ENCODE assay signal across 8 cellular contexts in the genomic region with DNA sequence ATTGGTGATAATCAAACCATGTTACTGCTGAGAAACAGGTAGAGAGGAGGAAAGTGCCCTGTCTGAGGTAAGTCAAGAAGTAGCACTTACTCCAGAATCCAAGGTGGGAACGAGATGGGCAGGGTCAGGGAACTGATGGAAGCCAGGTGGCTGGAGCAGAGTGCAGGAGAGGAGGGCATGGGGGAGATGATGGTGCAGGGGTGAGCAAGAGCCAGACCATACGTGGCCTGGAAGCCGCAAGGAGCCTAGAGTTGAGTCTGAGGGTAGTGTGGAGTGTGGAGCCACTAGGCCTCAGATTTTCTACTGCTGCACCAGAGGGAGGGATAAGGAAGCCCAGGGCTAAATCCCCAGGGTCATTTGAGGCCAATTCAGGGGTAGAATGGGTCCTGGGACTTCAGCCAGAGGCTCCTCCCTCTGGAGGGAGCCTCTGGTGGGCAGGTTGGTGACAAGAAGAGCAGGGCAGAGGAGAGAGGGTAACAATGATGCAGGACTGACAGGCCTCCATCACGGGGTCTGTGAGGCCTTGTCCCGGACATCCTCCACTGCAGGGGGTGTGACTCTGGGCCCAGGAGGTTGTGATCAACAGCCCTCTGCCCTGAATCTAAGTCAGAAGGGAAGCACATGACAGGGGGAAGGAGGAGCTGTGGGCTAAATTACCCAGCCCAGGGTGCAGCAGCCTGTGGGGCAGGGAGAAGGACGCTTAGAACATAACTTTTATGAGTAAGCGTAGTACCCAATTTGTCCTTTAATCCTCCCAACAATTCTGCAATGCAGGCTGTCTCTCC. TPM values are rescaled to one million over a fixed set of nuclear protein-coding genes. Genes with fewer than 3 reads are reported as not detected.
A peak's percentile ranks its signal among the peaks of the same experiment; 100 is the strongest.
DNase-seq lines count a peak whose midpoint lies in the region; ATAC-seq and TF ChIP-seq lines count a peak whose summit lies in the region.

No MANE protein-coding gene starts in this region.

- H3K9me3 Mint-ChIP-seq in activated T-cell treated with anti-CD3 and anti-CD28 coated beads, Interleukin-2, amount 50 U/mL, for 72 hours: no peaks in the 10 kb centered on the region
- H3K9me3 Mint-ChIP-seq in chondrocyte (ENCODE audit: low read depth) (no peaks in the 10 kb centered on the region), type B pancreatic cell (no peaks in the 10 kb centered on the region)

- peaks cover 1 to 29% of the 10 kb centered on the region in 2 donors for H3K36me3 Mint-ChIP-seq in activated T-cell treated with anti-CD3 and anti-CD28 coated beads, Interleukin-2, amount 50 U/mL, for 72 hours (ENCODE audit: insufficient read depth in 2 of 2)
- H3K36me3 Mint-ChIP-seq in chondrocyte (ENCODE audit: low read depth): peaks cover 31% of the 10 kb centered on the region
- H3K36me3 Mint-ChIP-seq in type B pancreatic cell: peaks cover 25% of the 10 kb centered on the region

- peak overlapping the region; percentile 92 for H3K27ac Mint-ChIP-seq in activated T-cell treated with anti-CD3 and anti-CD28 coated beads, Interleukin-2, amount 50 U/mL, for 72 hours
- H3K27ac Mint-ChIP-seq in chondrocyte (ENCODE audit: unreplicated experiment) (peak overlapping the region; percentile 63), type B pancreatic cell (peak overlapping the region; percentile 90)

- peak; percentile 51 to 75 for ATAC-seq in activated T-cell treated with anti-CD3 and anti-CD28 coated beads, Interleukin-2, amount 50 U/mL, for 72 hours (replicated peaks in 1 of 2)
- no peak for ATAC-seq in HG03039 (IDR thresholded peaks at IDR 0.05; ENCODE audit: unreplicated experiment)

- H3K27me3 Mint-ChIP-seq in activated T-cell treated with anti-CD3 and anti-CD28 coated beads, Interleukin-2, amount 50 U/mL, for 72 hours (ENCODE audit: low read depth): no peaks in the 10 kb centered on the region
- no peaks in the 10 kb centered on the region for H3K27me3 Mint-ChIP-seq in chondrocyte (ENCODE audit: low read depth)
- no peaks in the 10 kb centered on the region for H3K27me3 Mint-ChIP-seq in type B pancreatic cell

- no peak for TF ChIP-seq CTCF in chondrocyte (IDR thresholded peaks at IDR 0.05)
- no peak for TF ChIP-seq CTCF in type B pancreatic cell (conservative IDR thresholded peaks at IDR 0.05)

- H3K4me3 Mint-ChIP-seq in activated T-cell treated with anti-CD3 and anti-CD28 coated beads, Interleukin-2, amount 50 U/mL, for 72 hours: peak overlapping the region; percentile 32 to 48
- H3K4me3 Mint-ChIP-seq in chondrocyte (ENCODE audit: unreplicated experiment): no peak overlapping the region
- H3K4me3 Mint-ChIP-seq in type B pancreatic cell: no peak overlapping the region

- DNase-seq in activated T-cell treated with anti-CD3 and anti-CD28 coated beads, Interleukin-2, amount 50 U/mL, for 72 hours: peak; percentile 28 to 41
- DNase-seq in activated T-cell treated with anti-CD3 and anti-CD28 coated beads for 4 hours (no peak), chondrocyte (ENCODE audit: low spot score) (no peak), mucosa of gallbladder (ENCODE audit: low spot score) (peak; percentile 59), type B pancreatic cell (ENCODE audit: extremely low spot score, unreplicated experiment) (no peak), NCI-H128 (lab: John Stamatoyannopoulos, UW; ENCODE audit: unreplicated experiment) (no peak), NCI-H1417 (lab: John Stamatoyannopoulos, UW) (no peak)

- peaks cover 100% of the 10 kb centered on the region for H3K4me1 Mint-ChIP-seq in activated T-cell treated with anti-CD3 and anti-CD28 coated beads, Interleukin-2, amount 50 U/mL, for 72 hours (ENCODE audit: low read depth)
- H3K4me1 Mint-ChIP-seq in chondrocyte (ENCODE audit: low read depth) (peaks cover 51% of the 10 kb centered on the region), type B pancreatic cell (ENCODE audit: unreplicated experiment) (peaks cover 65% of the 10 kb centered on the region)

RNA-seq across cellular contexts. Expression of gene COX4I2, which starts 28.7 kb away (rescaled TPM):
- not detected for total RNA-seq in activated T-cell treated with anti-CD3 and anti-CD28 coated beads, Interleukin-2, amount 50 U/mL, for 72 hours
- not detected in 3 replicates for total RNA-seq in chondrocyte
- total RNA-seq in mucosa of gallbladder: 3.8 TPM
- total RNA-seq in type B pancreatic cell (ENCODE audit: low replicate concordance): not detected in 2 replicates

RNA-seq across cellular contexts. Expression of gene BCL2L1, which starts 56.2 kb away (rescaled TPM):
- total RNA-seq in activated T-cell treated with anti-CD3 and anti-CD28 coated beads, Interleukin-2, amount 50 U/mL, for 72 hours: 100 to 1,000 TPM; 120 to 152 TPM
- 55.9 to 96.1 TPM (median 90.7 TPM) in 3 replicates for total RNA-seq in chondrocyte
- total RNA-seq in mucosa of gallbladder: 191 TPM
- 142 and 243 TPM in 2 replicates for total RNA-seq in type B pancreatic cell (ENCODE audit: low replicate concordance)

Comparison
In these comparisons a context has a peak if more than half of its experiments do, and no peak if none do; other contexts are left out.
1. DNase-seq: peak in activated T-cell treated with anti-CD3 and anti-CD28 coated beads, Interleukin-2, amount 50 U/mL, for 72 hours (2 of 2) and mucosa of gallbladder (single experiment); none in activated T-cell treated with anti-CD3 and anti-CD28 coated beads for 4 hours (single experiment), chondrocyte (single experiment), type B pancreatic cell (single experiment), NCI-H128 (single experiment) and NCI-H1417 (0 of 3).
2. H3K4me3 Mint-ChIP-seq: peak in activated T-cell treated with anti-CD3 and anti-CD28 coated beads, Interleukin-2, amount 50 U/mL, for 72 hours (2 of 2); none in chondrocyte (single experiment) and type B pancreatic cell (single experiment).
3. Peak in every context shown above with its lines, with median percentiles within 50 percentile points of each other: H3K27ac Mint-ChIP-seq.